ENCODE assay signal across 1 cellular context in genomic region chr6:152078804-152079203, GRCh38.
TF ChIP-seq lines count a peak whose summit lies in the region.

No MANE protein-coding gene starts in this region.

TF ChIP-seq in H1, 55 proteins besides CTCF, POLR2A, EP300 and RAD21 (continued from another document):
- TF ChIP-seq USF2 (IDR thresholded peaks at IDR 0.05; ENCODE audit: low read length) = no peak
- no peak for TF ChIP-seq SAP30 (IDR thresholded peaks at IDR 0.05; ENCODE audit: insufficient read depth, insufficient replicate concordance, low read length)
- TF ChIP-seq KDM1A (IDR thresholded peaks at IDR 0.05; ENCODE audit: borderline replicate concordance, low read length) = no peak
- no peak for TF ChIP-seq ZNF274 (IDR thresholded peaks at IDR 0.05; ENCODE audit: borderline replicate concordance, extremely low read depth, low read length)
- TF ChIP-seq, protein P1, sequence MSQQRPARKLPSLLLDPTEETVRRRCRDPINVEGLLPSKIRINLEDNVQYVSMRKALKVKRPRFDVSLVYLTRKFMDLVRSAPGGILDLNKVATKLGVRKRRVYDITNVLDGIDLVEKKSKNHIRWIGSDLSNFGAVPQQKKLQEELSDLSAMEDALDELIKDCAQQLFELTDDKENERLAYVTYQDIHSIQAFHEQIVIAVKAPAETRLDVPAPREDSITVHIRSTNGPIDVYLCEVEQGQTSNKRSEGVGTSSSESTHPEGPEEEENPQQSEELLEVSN (IDR thresholded peaks at IDR 0.05) = no peak
- TF ChIP-seq CTBP2 (IDR thresholded peaks at IDR 0.05; ENCODE audit: borderline replicate concordance, insufficient read depth, insufficient read length, low read length) = no peak
- TF ChIP-seq ASH2L (IDR thresholded peaks at IDR 0.05; ENCODE audit: low read length) = no peak
